14 cellular contexts compared by ENCODE assay signal in the genomic region with DNA sequence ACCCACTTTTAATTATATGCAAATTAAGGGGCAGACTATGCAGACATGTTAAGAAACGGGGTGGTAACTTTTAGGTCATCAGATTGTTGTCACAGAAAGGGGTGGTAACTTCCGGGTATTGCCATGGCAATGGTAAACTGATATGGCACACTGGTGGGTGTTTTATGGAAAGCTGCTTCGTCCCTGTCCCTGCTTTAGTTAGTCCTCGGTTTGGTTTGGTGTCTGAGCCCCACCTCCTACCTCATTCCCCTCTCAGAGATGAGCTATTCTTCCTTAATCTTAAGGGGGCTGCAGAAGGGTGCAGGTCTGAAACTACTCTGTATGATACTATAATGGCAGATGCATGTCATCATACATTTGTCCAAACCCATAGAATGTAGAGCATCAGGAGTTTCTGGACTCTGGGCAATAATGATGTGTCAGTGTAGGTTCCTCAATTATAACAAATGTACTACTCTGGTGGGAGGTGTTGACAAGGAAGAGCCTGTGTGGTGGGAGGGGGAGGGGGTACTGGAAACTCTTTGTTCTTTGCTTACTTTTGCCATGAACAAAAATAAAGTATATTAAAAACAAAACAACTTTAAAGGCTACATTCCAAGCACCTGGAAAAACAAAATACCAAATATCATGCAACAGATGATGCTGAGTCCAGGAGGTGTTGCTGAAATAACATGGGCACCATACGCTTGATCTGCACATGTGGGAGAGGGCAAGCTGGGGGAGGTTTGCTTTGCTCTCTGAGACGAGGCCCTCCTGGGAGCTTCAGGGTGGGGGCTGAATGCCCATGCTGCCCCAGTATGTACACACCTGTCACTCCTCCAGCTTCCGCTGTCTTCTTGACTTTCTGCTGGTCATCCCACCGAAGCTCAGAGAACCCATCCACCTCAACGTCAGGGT. TPM values are rescaled to one million over a fixed set of nuclear protein-coding genes. Genes with fewer than 3 reads are reported as not detected.
A peak's percentile ranks its signal among the peaks of the same experiment; 100 is the strongest.
DNase-seq lines count a peak whose midpoint lies in the region; ATAC-seq, FAIRE-seq and TF ChIP-seq lines count a peak whose summit lies in the region.
"Had no signal": no experiment of that assay in that cellular context is flagged by ENCODE, and none has a peak within 500 bp of the region (broad histone marks: within the 10 kb centered on the region; RNA-seq: fewer than 3 reads in every experiment).

No MANE protein-coding gene starts in this region.

- peak overlapping the region; percentile 97 for H2BK5ac ChIP-seq in H1 (ENCODE audit: low read depth, low read length)

- peaks cover 62% of the 10 kb centered on the region for H3K36me3 Mint-ChIP-seq in CD8-positive, alpha-beta T cell

- no peak overlapping the region for H3K14ac ChIP-seq in H1 (ENCODE audit: insufficient read length)

- H3K27me3 Mint-ChIP-seq in CD8-positive, alpha-beta T cell (ENCODE audit: low read depth): no peaks in the 10 kb centered on the region
- H3K27me3 Mint-ChIP-seq: activated CD8-positive, alpha-beta T cell treated with anti-CD3 and anti-CD28 coated beads for 36 hours had no signal

- no peak for TF ChIP-seq RAD21 in Ishikawa (IDR thresholded peaks at IDR 0.05; ENCODE audit: low read depth)
- TF ChIP-seq RAD21 in H1 (IDR thresholded peaks at IDR 0.05 in 1 of 2, conservative IDR thresholded peaks at IDR 0.05 in 1 of 2; ENCODE audit: low read depth in 2 of 2, low read length in 2 of 2): no peak

- FAIRE-seq in H1 (lab: Jason Lieb, UNC): no peak

- 91% methylated on average over 9 of the region's 9 CpGs; no CpG with 5 or more reads in 1 of the 2 experiments for WGBS in H1 (ENCODE audit: extremely low coverage in 1 of 2, insufficient coverage in 1 of 2, insufficient read length in 1 of 2, insufficient replicate concordance in 2 of 2, low coverage in 1 of 2, low lambda C conversion rate in 2 of 2, missing lambda C conversion rate in 1 of 2), 2 experiments

- intact Hi-C loops in CD8-positive, alpha-beta T cell (cut with DNase I, micrococcal nuclease): loop anchor here in 1 of 2 experiments (10.0 kb wide), 2 partner anchors 277 to 407 kb away; partner anchors contain the start of gene SDE2
- intact Hi-C loops in head of caudate nucleus (cut with DNase I): loop anchor here (10.0 kb wide), 1 partner anchor 97 kb away; the partner anchor contains the start of gene LIN9

- no peak overlapping the region for H2BK15ac ChIP-seq in H1 (ENCODE audit: low read length)

- H3K23ac ChIP-seq in H1 (ENCODE audit: insufficient read length): no peak overlapping the region

- H3K79me1 ChIP-seq in H1 (ENCODE audit: low read depth, low read length): peaks cover 18% of the 10 kb centered on the region

- H3K4me3 ChIP-seq in CD8-positive, alpha-beta T cell (ENCODE audit: low read depth, low read length): no peak overlapping the region
- no peak overlapping the region for H3K4me3 ChIP-seq in H1 (ENCODE audit: extremely low read depth in 1 of 4, insufficient read depth in 2 of 4, low read depth in 3 of 4, low read length in 4 of 4)
- no peak overlapping the region for H3K4me3 ChIP-seq in skeletal muscle tissue (ENCODE audit: low read length in 3 of 3)
- H3K4me3 ChIP-seq: lower lobe of right lung, SJSA1 had no signal

- peak overlapping the region; percentile 10; the same call in 1 of the 2 replicates for H2BK12ac ChIP-seq in H1 (ENCODE audit: low read depth, low read length)

- H3K4me1 Mint-ChIP-seq in CD8-positive, alpha-beta T cell (ENCODE audit: low read depth): peaks cover 77% of the 10 kb centered on the region

- H3K27me3 ChIP-seq in CD8-positive, alpha-beta T cell (ENCODE audit: insufficient read depth, low read length): no peaks in the 10 kb centered on the region
- H3K27me3 ChIP-seq in H1 (replicated peaks in 1 of 4; ENCODE audit: control insufficient read depth in 3 of 4, extremely low read depth in 1 of 4, insufficient read depth in 3 of 4, low read length in 3 of 4) (no peaks in the 10 kb centered on the region), skeletal muscle tissue (ENCODE audit: control insufficient read depth in 3 of 3, insufficient read depth in 3 of 3, low read length in 3 of 3) (no peaks in the 10 kb centered on the region)
- H3K27me3 ChIP-seq: brain microvascular endothelial cell, neutrophil, SJSA1 had no signal

- H3K4me1 ChIP-seq in CD8-positive, alpha-beta T cell (ENCODE audit: insufficient read depth, low read length): peaks cover 35% of the 10 kb centered on the region
- peaks cover 13 to 30% (median 17%) of the 10 kb centered on the region in 4 experiments for H3K4me1 ChIP-seq in H1 (replicated peaks in 1 of 4; ENCODE audit: control insufficient read depth in 3 of 4, insufficient read depth in 4 of 4, low read length in 3 of 4)
- peaks cover 61 to 72% (median 67%) of the 10 kb centered on the region in 3 donors for H3K4me1 ChIP-seq in skeletal muscle tissue (ENCODE audit: control insufficient read depth in 3 of 3, insufficient read depth in 3 of 3, low read length in 3 of 3)

- no peak overlapping the region for H3K4me2 ChIP-seq in H1 (ENCODE audit: insufficient read depth in 1 of 2, low read depth in 2 of 2, low read length in 2 of 2)

- H4K20me1 ChIP-seq in H1 (replicated peaks in 1 of 2; ENCODE audit: control insufficient read depth in 1 of 2, insufficient read depth in 2 of 2, low read length in 2 of 2): peaks cover 13 to 30% of the 10 kb centered on the region in 2 experiments

- H2AK5ac ChIP-seq in H1 (ENCODE audit: low read depth, low read length): no peak overlapping the region

- no peak overlapping the region for H3K4ac ChIP-seq in H1 (replicated peaks; ENCODE audit: insufficient read length, low read depth, low read length)

- H3K27ac ChIP-seq in CD8-positive, alpha-beta T cell (ENCODE audit: low read depth, low read length): no peak overlapping the region
- H3K27ac ChIP-seq in H1 (ENCODE audit: low read depth, low read length) (0 out of 2 replicates have a peak overlapping the region, but pooled peaks have one; percentile 20), skeletal muscle tissue (ENCODE audit: low read depth, low read length) (peak overlapping the region; percentile 48)
- H3K27ac ChIP-seq: brain microvascular endothelial cell, lower lobe of right lung, neutrophil, SJSA1 had no signal

- no peak overlapping the region for H3K9ac ChIP-seq in H1 (replicated peaks in 1 of 4; ENCODE audit: extremely low read depth in 1 of 4, low read depth in 3 of 4, low read length in 3 of 4)
- H3K9ac ChIP-seq in skeletal muscle tissue (ENCODE audit: low read depth in 1 of 3, low read length in 3 of 3): peak overlapping the region in 2 of 3 donors; percentile 23 to 67

- H3K9me3 Mint-ChIP-seq in CD8-positive, alpha-beta T cell: no peaks in the 10 kb centered on the region
- H3K9me3 Mint-ChIP-seq: activated CD8-positive, alpha-beta T cell treated with anti-CD3 and anti-CD28 coated beads for 36 hours had no signal

- no peak for TF ChIP-seq CTCF in CD8-positive, alpha-beta T cell (IDR thresholded peaks at IDR 0.05)
- no peak for TF ChIP-seq CTCF in H1 (IDR thresholded peaks at IDR 0.05; ENCODE audit: control extremely low read depth in 1 of 3, insufficient read depth in 1 of 3, low read depth in 1 of 3, low read length in 3 of 3)

- TF ChIP-seq EP300 in Ishikawa (IDR thresholded peaks at IDR 0.05; ENCODE audit: borderline replicate concordance) (no peak), H1 (IDR thresholded peaks at IDR 0.05; ENCODE audit: borderline replicate concordance in 1 of 2, low read depth in 2 of 2, low read length in 2 of 2) (no peak)

- H4K91ac ChIP-seq in H1 (replicated peaks; ENCODE audit: insufficient read length, low read length): no peak overlapping the region

- H3K4me3 Mint-ChIP-seq in CD8-positive, alpha-beta T cell: no peak overlapping the region
- H3K4me3 Mint-ChIP-seq: activated CD8-positive, alpha-beta T cell treated with anti-CD3 and anti-CD28 coated beads for 36 hours had no signal

- H3K18ac ChIP-seq in H1 (ENCODE audit: extremely low read depth, low read length): no peak overlapping the region

- H3K23me2 ChIP-seq in H1 (ENCODE audit: low read depth, low read length): peaks cover 12% of the 10 kb centered on the region

- CTCF ChIA-PET in CD8-positive, alpha-beta T cell (lab: Charles Lee): interaction anchor here (2.0 kb wide), 1 partner anchor 23 kb away, joined by 8 read pairs; no protein-coding TSS in a partner anchor
- CTCF ChIA-PET in H1 (lab: Charles Lee; ENCODE audit: partially characterized antibody): interaction anchor here (0.6 to 3.5 kb wide), 7 partner anchors 15 to 1602 kb away, joined by 3 to 28 read pairs (median 7); no protein-coding TSS in a partner anchor

- peaks cover 32 to 92% of the 10 kb centered on the region in 2 experiments for H3K79me2 ChIP-seq in H1 (ENCODE audit: control insufficient read depth in 1 of 2, insufficient read depth in 2 of 2, low read length in 2 of 2)

- H4K8ac ChIP-seq in H1 (ENCODE audit: extremely low read depth, insufficient read depth, low read length): no peak overlapping the region

- no peak overlapping the region for H4K5ac ChIP-seq in H1 (ENCODE audit: insufficient read length, low read depth, low read length)

- H3K56ac ChIP-seq in H1 (replicated peaks; ENCODE audit: insufficient read length, low read depth, low read length): no peak overlapping the region

- ATAC-seq in CD8-positive, alpha-beta T cell: no peak
- no peak for ATAC-seq in HG02571 (IDR thresholded peaks at IDR 0.05; ENCODE audit: unreplicated experiment)
- ATAC-seq: activated CD8-positive, alpha-beta T cell treated with anti-CD3 and anti-CD28 coated beads for 36 hours; lower lobe of right lung had no signal

- H3K27ac Mint-ChIP-seq in CD8-positive, alpha-beta T cell: peak overlapping the region; percentile 57
- H3K27ac Mint-ChIP-seq: activated CD8-positive, alpha-beta T cell treated with anti-CD3 and anti-CD28 coated beads for 36 hours had no signal

- H3K36me3 ChIP-seq in CD8-positive, alpha-beta T cell (ENCODE audit: insufficient read depth, low read length): peaks cover 26% of the 10 kb centered on the region
- H3K36me3 ChIP-seq in H1 (ENCODE audit: control insufficient read depth in 2 of 4, insufficient read depth in 4 of 4, low read length in 3 of 4): peaks cover 18 to 51% (median 36%) of the 10 kb centered on the region in 4 experiments
- peaks cover 9 to 17% (median 17%) of the 10 kb centered on the region in 3 donors for H3K36me3 ChIP-seq in skeletal muscle tissue (ENCODE audit: control insufficient read depth in 3 of 3, insufficient read depth in 3 of 3, low read length in 3 of 3)

- H3K9me3 ChIP-seq in CD8-positive, alpha-beta T cell (ENCODE audit: low read length): no peaks in the 10 kb centered on the region
- H3K9me3 ChIP-seq in H1 (ENCODE audit: insufficient read depth in 2 of 2, low read depth in 1 of 2, low read length in 1 of 2): no peaks in the 10 kb centered on the region
- no peaks in the 10 kb centered on the region for H3K9me3 ChIP-seq in skeletal muscle tissue (ENCODE audit: control insufficient read depth in 3 of 3, low read length in 3 of 3)
- H3K9me3 ChIP-seq: lower lobe of right lung, neutrophil, SJSA1 had no signal

- H2AFZ ChIP-seq in H1 (ENCODE audit: low read length): no peak overlapping the region

- peak in 1 of 7 experiments; percentile 13 for DNase-seq in CD8-positive, alpha-beta T cell
- DNase-seq in H1 (ENCODE audit: low read depth in 1 of 2, low spot score in 2 of 2) (no peak), head of caudate nucleus (no peak), globus pallidus (ENCODE audit: low spot score) (no peak)
- DNase-seq: activated CD8-positive, alpha-beta T cell treated with anti-CD3 and anti-CD28 coated beads for 36 hours; brain microvascular endothelial cell; KBM-7; lower lobe of right lung; NCI-H1417 had no signal

- H2BK20ac ChIP-seq in H1 (ENCODE audit: low read length): no peak overlapping the region

- POLR2A ChIA-PET in CD8-positive, alpha-beta T cell (lab: Charles Lee): no interaction called here
- POLR2A ChIA-PET in H1 (lab: Charles Lee; ENCODE audit: partially characterized antibody): interaction anchor here (1.0 to 1.8 kb wide), 3 partner anchors 12 to 92 kb away, joined by 3 to 5 read pairs (median 3); partner anchors contain the start of gene LIN9

- TF ChIP-seq POLR2A in H1 (IDR thresholded peaks at IDR 0.05; ENCODE audit: control extremely low read depth in 1 of 2, low read depth in 2 of 2, low read length in 2 of 2): no peak

- H2BK120ac ChIP-seq in H1 (replicated peaks; ENCODE audit: low read depth, low read length): no peak overlapping the region

RNA-seq across cellular contexts. Expression of gene PARP1, which starts 6.2 kb away (rescaled TPM):
- 10 to 100 TPM; 38.6 to 46.2 TPM for total RNA-seq in CD8-positive, alpha-beta T cell
- 408 and 416 TPM in 2 replicates for total RNA-seq in H1 (2021; fragmentation: NEBNext Ultra II Directional; extraction: Animal tissue kit (Norgen Biotek cat#: 25700))
- 441 and 711 TPM in 2 replicates for polyA plus RNA-seq in H1 (2011; rRNA removed)
- 578 TPM for polyA plus RNA-seq in H1 (2011; cell fraction: cytosol; rRNA removed)
- 551 TPM for polyA plus RNA-seq in H1 (2011; cell fraction: nucleus; rRNA removed)
- 318 to 335 TPM (median 328 TPM) in 4 replicates for polyA plus RNA-seq in H1 (2012, experiment 1 of 2)
- polyA plus RNA-seq in H1 (2012, experiment 2 of 2): 58.8 TPM
- polyA plus RNA-seq in H1 (2013, experiment 1 of 2): 354 TPM
- polyA plus RNA-seq in H1 (2013, experiment 2 of 2): 356 TPM
- polyA minus RNA-seq in H1 (2011; rRNA and poly(A)+ RNA removed): 516 and 569 TPM in 2 replicates
- 222 TPM for polyA minus RNA-seq in H1 (2011; cell fraction: cytosol; rRNA and poly(A)+ RNA removed)
- 286 TPM for polyA minus RNA-seq in H1 (2011; cell fraction: nucleus; rRNA and poly(A)+ RNA removed)
- total RNA-seq in skeletal muscle tissue: 94.5 TPM

Comparison
In these comparisons a context has a peak if more than half of its experiments do, and no peak if none do; other contexts are left out.
1. H3K9ac ChIP-seq: peak in skeletal muscle tissue (2 of 3); none in H1 (0 of 4).